In genomic region chr3:196629234-196629633, GRCh38 we compare ENCODE assay signal across 23 cellular contexts. TPM values are rescaled to one million over a fixed set of nuclear protein-coding genes. Genes with fewer than 3 reads are reported as not detected.
DNase-seq lines count a peak whose midpoint lies in the region; ATAC-seq and TF ChIP-seq lines count a peak whose summit lies in the region.
"Had no signal": no experiment of that assay in that cellular context is flagged by ENCODE, and none has a peak within 500 bp of the region (broad histone marks: within the 10 kb centered on the region; RNA-seq: fewer than 3 reads in every experiment).

No MANE protein-coding gene starts in this region.

- H3K9me3 ChIP-seq in CD4-positive, alpha-beta T cell (ENCODE audit: control insufficient read depth, low read length): no peaks in the 10 kb centered on the region
- H3K9me3 ChIP-seq in right atrium auricular region: no peaks in the 10 kb centered on the region
- H3K9me3 ChIP-seq: heart right ventricle, thyroid gland had no signal

- H3K4me1 Mint-ChIP-seq in activated T-cell treated with anti-CD3 and anti-CD28 coated beads, Interleukin-2, amount 50 U/mL, for 24 hours (ENCODE audit: low read depth): peaks cover 70% of the 10 kb centered on the region
- H3K4me1 Mint-ChIP-seq in CD4-positive, alpha-beta T cell (ENCODE audit: low read depth): peaks cover 64% of the 10 kb centered on the region
- H3K4me1 Mint-ChIP-seq in effector memory CD8-positive, alpha-beta T cell (ENCODE audit: low read depth in 2 of 2): peaks cover 41 to 49% of the 10 kb centered on the region in 2 donors

- no peak overlapping the region for H3K4me3 ChIP-seq in right atrium auricular region
- H3K4me3 ChIP-seq: cardiac muscle cell, heart right ventricle, neural progenitor cell, thyroid gland had no signal

- no peak for TF ChIP-seq CTCF in CD4-positive, alpha-beta T cell (IDR thresholded peaks at IDR 0.05)
- TF ChIP-seq CTCF in right atrium auricular region (IDR thresholded peaks at IDR 0.05): no peak

- CTCF ChIA-PET in CD4-positive, alpha-beta T cell (lab: Charles Lee): interaction anchor here (1.0 to 2.2 kb wide), 5 partner anchors 10 to 145 kb away, joined by 3 to 13 read pairs (median 4); partner anchors contain the start of gene NRROS

- no peak for ATAC-seq in CD4-positive, alpha-beta T cell (ENCODE audit: poor library complexity)
- ATAC-seq in effector memory CD8-positive, alpha-beta T cell (replicated peaks): no peak
- ATAC-seq: heart right ventricle; left ventricle myocardium superior; stimulated activated naive B cell treated with anti-CD40 and anti-IgM and Interleukin-4, amounts not matched to agents 10 μg/mL and 1 μg/mL and 100 μg/mL, for 72 hours had no signal

- no peaks in the 10 kb centered on the region for H3K27me3 Mint-ChIP-seq in activated T-cell treated with anti-CD3 and anti-CD28 coated beads, Interleukin-2, amount 50 U/mL, for 24 hours
- H3K27me3 Mint-ChIP-seq in CD4-positive, alpha-beta T cell: no peaks in the 10 kb centered on the region
- no peaks in the 10 kb centered on the region for H3K27me3 Mint-ChIP-seq in effector memory CD8-positive, alpha-beta T cell
- H3K27me3 Mint-ChIP-seq: stimulated activated naive B cell treated with anti-CD40 and anti-IgM and Interleukin-4, amounts not matched to agents 10 μg/mL and 1 μg/mL and 100 μg/mL, for 72 hours had no signal

- peaks cover 0 to 13% of the 10 kb centered on the region in 2 donors for H3K4me1 ChIP-seq in right atrium auricular region

- POLR2A ChIA-PET in CD4-positive, alpha-beta T cell (lab: Charles Lee): interaction anchor here (0.7 to 4.5 kb wide), 5 partner anchors 13 to 82 kb away, joined by 3 to 76 read pairs (median 6); partner anchors contain the start of gene NRROS

- no peaks in the 10 kb centered on the region for H3K27me3 ChIP-seq in CD4-positive, alpha-beta T cell (ENCODE audit: control insufficient read depth, insufficient read depth, low read length)
- H3K27me3 ChIP-seq in right atrium auricular region: no peaks in the 10 kb centered on the region
- H3K27me3 ChIP-seq: cardiac muscle cell, heart right ventricle, neural progenitor cell, thyroid gland had no signal

- no peak overlapping the region for H3K4me3 Mint-ChIP-seq in activated T-cell treated with anti-CD3 and anti-CD28 coated beads, Interleukin-2, amount 50 U/mL, for 24 hours
- peak overlapping the region; percentile 68 for H3K4me3 Mint-ChIP-seq in CD4-positive, alpha-beta T cell
- peak overlapping the region; percentile 60 to 69 for H3K4me3 Mint-ChIP-seq in effector memory CD8-positive, alpha-beta T cell
- H3K4me3 Mint-ChIP-seq: neural progenitor cell; stimulated activated naive B cell treated with anti-CD40 and anti-IgM and Interleukin-4, amounts not matched to agents 10 μg/mL and 1 μg/mL and 100 μg/mL, for 72 hours had no signal

- no peaks in the 10 kb centered on the region for H3K9me3 Mint-ChIP-seq in activated T-cell treated with anti-CD3 and anti-CD28 coated beads, Interleukin-2, amount 50 U/mL, for 24 hours
- H3K9me3 Mint-ChIP-seq in CD4-positive, alpha-beta T cell: no peaks in the 10 kb centered on the region
- no peaks in the 10 kb centered on the region for H3K9me3 Mint-ChIP-seq in effector memory CD8-positive, alpha-beta T cell
- H3K9me3 Mint-ChIP-seq: neural progenitor cell; stimulated activated naive B cell treated with anti-CD40 and anti-IgM and Interleukin-4, amounts not matched to agents 10 μg/mL and 1 μg/mL and 100 μg/mL, for 72 hours had no signal

- no peak overlapping the region for H3K27ac ChIP-seq in CD4-positive, alpha-beta T cell (ENCODE audit: low read depth, low read length)
- H3K27ac ChIP-seq in right atrium auricular region: no peak overlapping the region
- H3K27ac ChIP-seq: cardiac muscle cell, neural progenitor cell, thyroid gland had no signal

- peaks cover 4% of the 10 kb centered on the region for H3K36me3 Mint-ChIP-seq in activated T-cell treated with anti-CD3 and anti-CD28 coated beads, Interleukin-2, amount 50 U/mL, for 24 hours (ENCODE audit: low read depth)
- no peaks in the 10 kb centered on the region for H3K36me3 Mint-ChIP-seq in CD4-positive, alpha-beta T cell (ENCODE audit: low read depth)
- peaks cover 14% of the 10 kb centered on the region for H3K36me3 Mint-ChIP-seq in effector memory CD8-positive, alpha-beta T cell (ENCODE audit: insufficient read depth)
- H3K36me3 Mint-ChIP-seq: neural progenitor cell had no signal

- H3K27ac Mint-ChIP-seq in activated T-cell treated with anti-CD3 and anti-CD28 coated beads, Interleukin-2, amount 50 U/mL, for 24 hours: peak overlapping the region; percentile 93
- H3K27ac Mint-ChIP-seq in CD4-positive, alpha-beta T cell: peak overlapping the region; percentile 94
- H3K27ac Mint-ChIP-seq in effector memory CD8-positive, alpha-beta T cell: peak overlapping the region in 1 of 2 donors; percentile 88
- H3K27ac Mint-ChIP-seq: neural progenitor cell; progenitor cell of endocrine pancreas; stimulated activated naive B cell treated with anti-CD40 and anti-IgM and Interleukin-4, amounts not matched to agents 10 μg/mL and 1 μg/mL and 100 μg/mL, for 72 hours had no signal

- no peaks in the 10 kb centered on the region for H3K36me3 ChIP-seq in right atrium auricular region
- H3K36me3 ChIP-seq: cardiac muscle cell, heart right ventricle, neural progenitor cell, thyroid gland had no signal

- intact Hi-C loops in CD4-positive, alpha-beta T cell (cut with DNase I, micrococcal nuclease): no loop called here

- DNase-seq in activated T-cell treated with anti-CD3 and anti-CD28 coated beads, Interleukin-2, amount 50 U/mL, for 24 hours: no peak
- no peak for DNase-seq in activated T-cell treated with anti-CD3 and anti-CD28 coated beads, Interleukin-2, amount 50 U/mL, for 1 hour
- no peak for DNase-seq in CD4-positive, alpha-beta T cell
- DNase-seq in MV-4-11 (lab: John Stamatoyannopoulos, UW) (peak; percentile 74), epidermal melanocyte (ENCODE audit: insufficient read length, low spot score) (no peak), NCI-H1417 (lab: John Stamatoyannopoulos, UW) (no peak), right atrium auricular region (ENCODE audit: low spot score) (no peak)
- no peak for DNase-seq in effector memory CD8-positive, alpha-beta T cell
- DNase-seq: amygdala; dermis blood vessel endothelial cell; DMS79 treated with DMSO at 0.1 percent for 48 hours; heart right ventricle; left ventricle myocardium superior; midbrain; NCI-H1092 treated with DMSO at 0.1 percent for 48 hours; NCI-H2107; NCI-H510A treated with DMSO at 0.1 percent for 48 hours; stimulated activated CD4-positive, alpha-beta T cell treated with anti-CD3 and anti-CD28 coated beads, Interleukin-1b, Interleukin-23, amount 100 ng/mL, for 48 hours; stimulated activated naive B cell treated with anti-CD40 and anti-IgM and Interleukin-4, amounts not matched to agents 10 μg/mL and 1 μg/mL and 100 μg/mL, for 72 hours; thyroid gland had no signal

RNA-seq across cellular contexts. Expression of gene NRROS, which starts 10.3 kb away (rescaled TPM):
- 1 to 10 TPM; 7.4 to 8.4 TPM for total RNA-seq in CD4-positive, alpha-beta T cell
- 1 to 10 TPM; 2.4 to 4.8 TPM for total RNA-seq in right atrium auricular region
